ENCODE assay signal across 22 cellular contexts in genomic region chr10:78600121-78600665, GRCh38.
"Had no signal": no experiment of that assay in that cellular context is flagged by ENCODE, and none has a peak within 500 bp of the region (broad histone marks: within the 10 kb centered on the region; RNA-seq: fewer than 3 reads in every experiment).

No MANE protein-coding gene starts in this region.

- H3K9me3 ChIP-seq: esophagus muscularis mucosa, gastrocnemius medialis, heart right ventricle, psoas muscle, right lobe of liver, testis, transverse colon had no signal

- H3K9me3 Mint-ChIP-seq: immature natural killer cell; natural killer cell treated with Interleukin-12 subunit alpha and Interleukin-12 subunit beta and Interleukin-15 and Interleukin-18, amount 100 ng/mL, for 72 hours; stimulated activated memory B cell treated with anti-CD40 and anti-IgM and Interleukin-4, amounts not matched to agents 10 μg/mL and 1 μg/mL and 100 μg/mL, for 72 hours; stimulated activated naive CD8-positive, alpha-beta T cell treated with anti-CD3 and anti-CD28 coated beads, Interleukin-15, Interleukin-2, amounts not matched to agents 100 ng/mL and 50 ng/mL, for 24 hours had no signal

- ATAC-seq: gastrocnemius medialis; heart right ventricle; left ventricle myocardium superior; natural killer cell treated with Interleukin-12 subunit alpha and Interleukin-12 subunit beta and Interleukin-15 and Interleukin-18, amount 100 ng/mL, for 72 hours; psoas muscle; right lobe of liver; stimulated activated memory B cell treated with anti-CD40 and anti-IgM and Interleukin-4, amounts not matched to agents 10 μg/mL and 1 μg/mL and 100 μg/mL, for 72 hours had no signal

- H3K4me1 Mint-ChIP-seq: immature natural killer cell; stimulated activated memory B cell treated with anti-CD40 and anti-IgM and Interleukin-4, amounts not matched to agents 10 μg/mL and 1 μg/mL and 100 μg/mL, for 72 hours had no signal

- H3K27ac ChIP-seq: epithelial cell of prostate, esophagus muscularis mucosa, gastrocnemius medialis, heart right ventricle, psoas muscle, right lobe of liver, testis, transverse colon had no signal

- H3K4me3 Mint-ChIP-seq: immature natural killer cell; natural killer cell treated with Interleukin-12 subunit alpha and Interleukin-12 subunit beta and Interleukin-15 and Interleukin-18, amount 100 ng/mL, for 72 hours; stimulated activated memory B cell treated with anti-CD40 and anti-IgM and Interleukin-4, amounts not matched to agents 10 μg/mL and 1 μg/mL and 100 μg/mL, for 72 hours; stimulated activated naive CD8-positive, alpha-beta T cell treated with anti-CD3 and anti-CD28 coated beads, Interleukin-15, Interleukin-2, amounts not matched to agents 100 ng/mL and 50 ng/mL, for 24 hours had no signal

- H3K36me3 Mint-ChIP-seq: immature natural killer cell; natural killer cell treated with Interleukin-12 subunit alpha and Interleukin-12 subunit beta and Interleukin-15 and Interleukin-18, amount 100 ng/mL, for 72 hours; stimulated activated memory B cell treated with anti-CD40 and anti-IgM and Interleukin-4, amounts not matched to agents 10 μg/mL and 1 μg/mL and 100 μg/mL, for 72 hours had no signal

- H3K27ac Mint-ChIP-seq: immature natural killer cell; natural killer cell treated with Interleukin-12 subunit alpha and Interleukin-12 subunit beta and Interleukin-15 and Interleukin-18, amount 100 ng/mL, for 72 hours; stimulated activated memory B cell treated with anti-CD40 and anti-IgM and Interleukin-4, amounts not matched to agents 10 μg/mL and 1 μg/mL and 100 μg/mL, for 72 hours; stimulated activated naive CD8-positive, alpha-beta T cell treated with anti-CD3 and anti-CD28 coated beads, Interleukin-15, Interleukin-2, amounts not matched to agents 100 ng/mL and 50 ng/mL, for 24 hours had no signal

- DNase-seq: cerebellar nuclear complex; effector memory CD4-positive, alpha-beta T cell; gastrocnemius medialis; heart right ventricle; immature natural killer cell; kidney; left cardiac atrium; left ventricle myocardium superior; midbrain; psoas muscle; retina; right lobe of liver; stimulated activated CD4-positive, alpha-beta T cell treated with anti-CD3 and anti-CD28 coated beads, Interleukin-1b, Interleukin-23, amount 100 ng/mL, for 48 hours; stimulated activated CD4-positive, alpha-beta T cell treated with anti-CD3 and anti-CD28 coated beads, Interleukin-4, amount 100 ng/mL, for 24 hours; testis had no signal

- H3K27me3 ChIP-seq: esophagus muscularis mucosa, gastrocnemius medialis, right lobe of liver, testis, transverse colon had no signal

- H3K36me3 ChIP-seq: esophagus muscularis mucosa, gastrocnemius medialis, heart right ventricle, right lobe of liver, transverse colon had no signal

- H3K4me1 ChIP-seq: gastrocnemius medialis, heart right ventricle, psoas muscle, right lobe of liver, testis had no signal

- H3K4me3 ChIP-seq: esophagus muscularis mucosa, gastrocnemius medialis, heart right ventricle, lung, psoas muscle, right lobe of liver, testis, transverse colon had no signal
